ENCODE assay signal across 18 cellular contexts in genomic region chr3:5758699-5759098, GRCh38.
A peak's percentile ranks its signal among the peaks of the same experiment; 100 is the strongest.
DNase-seq lines count a peak whose midpoint lies in the region; ATAC-seq, FAIRE-seq and TF ChIP-seq lines count a peak whose summit lies in the region.
"Had no signal": no experiment of that assay in that cellular context is flagged by ENCODE, and none has a peak within 500 bp of the region (broad histone marks: within the 10 kb centered on the region; RNA-seq: fewer than 3 reads in every experiment).

No MANE protein-coding gene starts in this region.

- TF ChIP-seq CTCF in GM12878 (IDR thresholded peaks at IDR 0.05 in 2 of 3, conservative IDR thresholded peaks at IDR 0.05 in 1 of 3; ENCODE audit: control insufficient read depth in 2 of 3, extremely low read depth in 1 of 3, insufficient read depth in 1 of 3, low read depth in 3 of 3, low read length in 3 of 3) (no peak), bronchial epithelial cell (IDR thresholded peaks at IDR 0.05; ENCODE audit: insufficient read depth, low read length, severe bottlenecking) (no peak), nephron (IDR thresholded peaks at IDR 0.05; ENCODE audit: unreplicated experiment in 3 of 3) (no peak)

- ATAC-seq in GM12878 = no peak
- ATAC-seq: HCT116 had no signal

- POLR2A ChIA-PET in GM12878 (lab: Charles Lee) = no interaction called here

- H3K27me3 Mint-ChIP-seq in nephron (ENCODE audit: low read depth) = no peaks in the 10 kb centered on the region
- H3K27me3 Mint-ChIP-seq: B cell; CD8-positive, alpha-beta memory T cell had no signal

- RAD21 ChIA-PET in GM12878 (lab: Charles Lee; ENCODE audit: unreplicated experiment) = interaction anchor here (0.9 to 1.6 kb wide), 3 partner anchors 9 to 562 kb away, joined by 3 to 5 read pairs (median 4); no protein-coding TSS in a partner anchor

- TF ChIP-seq POLR2A in GM12878 (IDR thresholded peaks at IDR 0.05; ENCODE audit: low read depth, low read length) = no peak

- no peak overlapping the region for H3K4me2 ChIP-seq in GM12878 (ENCODE audit: control insufficient read depth, insufficient read depth)
- H3K4me2 ChIP-seq: BLaER1 had no signal

- H3K36me3 ChIP-seq in GM12878 (ENCODE audit: control insufficient read depth in 2 of 2, insufficient read depth in 2 of 2, low read length in 1 of 2) = no peaks in the 10 kb centered on the region
- no peaks in the 10 kb centered on the region for H3K36me3 ChIP-seq in bronchial epithelial cell (ENCODE audit: control insufficient read depth, insufficient read depth, low read length)
- H3K36me3 ChIP-seq: BLaER1 had no signal

- SMC1A ChIA-PET in GM12878 (lab: Charles Lee; ENCODE audit: uncharacterized antibody, unreplicated experiment) = interaction anchor here (0.6 to 3.7 kb wide), 9 partner anchors 10 to 1050 kb away, joined by 3 to 32 read pairs (median 3); no protein-coding TSS in a partner anchor

- H3K27me3 ChIP-seq in GM12878 (replicated peaks in 1 of 2; ENCODE audit: control insufficient read depth in 2 of 2, insufficient read depth in 2 of 2, low read length in 1 of 2) (no peaks in the 10 kb centered on the region; a peak in 1 of 4 replicates), bronchial epithelial cell (ENCODE audit: control insufficient read depth, insufficient read depth, low read length) (no peaks in the 10 kb centered on the region)
- H3K27me3 ChIP-seq: BLaER1 had no signal

- TF ChIP-seq RAD21 in GM12878 (IDR thresholded peaks at IDR 0.05; ENCODE audit: insufficient read depth, low read depth, low read length) = no peak

- in situ Hi-C loops in GM12878 (cut with MboI) = no loop called here

- H3K4me1 Mint-ChIP-seq in nephron = no peaks in the 10 kb centered on the region
- H3K4me1 Mint-ChIP-seq: B cell; CD8-positive, alpha-beta memory T cell had no signal

- CTCF ChIA-PET in GM12878 (lab: Yijun Ruan, JAX) = interaction anchor here (0.6 to 1.2 kb wide), 4 partner anchors 8 to 27 kb away, joined by 3 to 4 read pairs (median 4); no protein-coding TSS in a partner anchor

- H3K4me3 ChIP-seq in GM12878 (no peak overlapping the region), bronchial epithelial cell (ENCODE audit: low read depth, low read length) (no peak overlapping the region)
- H3K4me3 ChIP-seq: BLaER1 had no signal

- 16% methylated on average over 6 of the region's 6 CpGs for WGBS in GM12878 (ENCODE audit: insufficient coverage, insufficient replicate concordance, low lambda C conversion rate, missing lambda C conversion rate)

- peak overlapping the region in 2 of 3 experiments; percentile 30 to 53 for H3K27ac Mint-ChIP-seq in nephron
- H3K27ac Mint-ChIP-seq: B cell; CD4-positive, alpha-beta T cell; CD8-positive, alpha-beta memory T cell had no signal

- no peaks in the 10 kb centered on the region for H3K79me2 ChIP-seq in GM12878 (ENCODE audit: control insufficient read depth, insufficient read depth, low read length)

- no peak overlapping the region for H3K9ac ChIP-seq in GM12878 (ENCODE audit: control insufficient read depth, insufficient read depth, low read length)
- H3K9ac ChIP-seq: BLaER1 had no signal

- H3K36me3 Mint-ChIP-seq in nephron (ENCODE audit: low read depth) = no peaks in the 10 kb centered on the region
- H3K36me3 Mint-ChIP-seq: CD14-positive monocyte; CD8-positive, alpha-beta memory T cell had no signal

- FAIRE-seq in GM12878 (lab: Jason Lieb, UNC) (no peak), bronchial epithelial cell (lab: Jason Lieb, UNC) (peak; percentile 80)
- FAIRE-seq: D721Med had no signal

- no peaks in the 10 kb centered on the region for H3K4me1 ChIP-seq in GM12878 (ENCODE audit: control insufficient read depth, insufficient read depth, low read length)

- no peak overlapping the region for H3K4me3 Mint-ChIP-seq in nephron
- H3K4me3 Mint-ChIP-seq: B cell; CD14-positive monocyte; CD4-positive, alpha-beta T cell; CD8-positive, alpha-beta memory T cell had no signal

- H3K9me3 Mint-ChIP-seq in nephron = no peaks in the 10 kb centered on the region
- H3K9me3 Mint-ChIP-seq: CD4-positive, alpha-beta T cell had no signal

- H2AFZ ChIP-seq in GM12878 (ENCODE audit: control insufficient read depth, low read depth, low read length) = no peak overlapping the region

- DNase-seq in GM12878 (ENCODE audit: low read depth, low spot score) = no peak
- DNase-seq in bronchial epithelial cell (ENCODE audit: low read depth) = no peak
- DNase-seq in C1 segment of cervical spinal cord (lab: John Stamatoyannopoulos, UW) = no peak
- no peak for DNase-seq in NOMO-1 treated with dmso at 0.1 percent for 144 hours (lab: John Stamatoyannopoulos, UW; ENCODE audit: unreplicated experiment)
- no peak for DNase-seq in activated naive CD4-positive, alpha-beta T cell (lab: John Stamatoyannopoulos, UW)
- DNase-seq: CD4-positive, alpha-beta T cell; CD8-positive, alpha-beta memory T cell; DMS 273 treated with DMSO at 0.1 percent for 48 hours; DMS79; GF-D8; GOT3; H7 had no signal

- BruUV-seq in GM12878 (replicated peaks; lab: Mats Ljungman, UMichigan) = no TSS peak

- H3K27ac ChIP-seq in GM12878 (ENCODE audit: control insufficient read depth, insufficient read depth) = no peak overlapping the region
- H3K27ac ChIP-seq: BLaER1 had no signal

- H4K20me1 ChIP-seq in GM12878 (ENCODE audit: control insufficient read depth, insufficient read depth) = no peaks in the 10 kb centered on the region
- H4K20me1 ChIP-seq: BLaER1 had no signal

- intact Hi-C loops in GM12878 (cut with micrococcal nuclease; ENCODE audit: unreplicated experiment) = loop anchor here (5.0 kb wide), 1 partner anchor 331 kb away; no protein-coding TSS in a partner anchor

- TF ChIP-seq EP300 in GM12878 (IDR thresholded peaks at IDR 0.05; ENCODE audit: borderline replicate concordance in 1 of 2, control insufficient read depth in 1 of 2, low read depth in 2 of 2, low read length in 2 of 2) = no peak

- H3K9me3 ChIP-seq in GM12878 (replicated peaks; ENCODE audit: control insufficient read depth, insufficient read depth, low read length) = no peaks in the 10 kb centered on the region
- H3K9me3 ChIP-seq: BLaER1 had no signal

TF ChIP-seq in GM12878, 131 proteins besides CTCF, POLR2A, EP300 and RAD21:
- TF ChIP-seq CBX5 (IDR thresholded peaks at IDR 0.05; ENCODE audit: low read depth) = no peak
- TF ChIP-seq NR2C1 (IDR thresholded peaks at IDR 0.05) = no peak
- no peak for TF ChIP-seq BMI1 (IDR thresholded peaks at IDR 0.05; ENCODE audit: borderline replicate concordance)
- TF ChIP-seq LARP7 (IDR thresholded peaks at IDR 0.05) = no peak
- 0 out of 2 replicates have a peak, but pooled peaks have one; percentile 25 for TF ChIP-seq IKZF1 (conservative IDR thresholded peaks at IDR 0.05)
- no peak for TF ChIP-seq PBX3 (IDR thresholded peaks at IDR 0.05; ENCODE audit: insufficient replicate concordance, low read depth, low read length)
- no peak for TF ChIP-seq HDAC6 (IDR thresholded peaks at IDR 0.05; ENCODE audit: unreplicated experiment)
- TF ChIP-seq USF1 (IDR thresholded peaks at IDR 0.05; ENCODE audit: borderline replicate concordance, extremely low read length, insufficient read depth, low read depth, low read length) = no peak
